ENCODE assay signal across 30 cellular contexts in the genomic region with DNA sequence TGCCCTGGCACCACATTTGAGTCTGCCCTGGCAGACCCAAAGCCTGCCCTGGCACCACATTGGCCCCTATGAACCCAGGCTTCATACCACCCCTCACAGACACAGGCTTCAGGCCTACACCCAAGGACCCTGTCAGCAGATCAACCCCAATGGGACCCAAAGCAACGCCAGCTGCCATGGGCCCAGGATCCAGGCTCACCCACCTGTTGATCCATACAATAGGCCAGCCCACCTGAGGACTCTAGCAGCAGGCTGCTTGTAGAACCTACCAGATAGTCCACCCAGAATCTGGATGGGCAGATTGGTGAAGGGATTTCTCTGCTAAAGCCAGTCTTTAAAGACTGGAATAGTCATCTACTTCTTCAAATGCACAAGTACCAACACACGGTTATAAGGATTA.
"Had no signal": no experiment of that assay in that cellular context is flagged by ENCODE, and none has a peak within 500 bp of the region (broad histone marks: within the 10 kb centered on the region; RNA-seq: fewer than 3 reads in every experiment).

No MANE protein-coding gene starts in this region.

- H3K4me1 ChIP-seq: adrenal gland, ascending aorta, body of pancreas, breast epithelium had no signal

- H3K4me3 ChIP-seq: adrenal gland, ascending aorta, body of pancreas, breast epithelium, cardiac muscle cell had no signal

- H3K36me3 ChIP-seq: adrenal gland, ascending aorta, brain microvascular endothelial cell, breast epithelium, cardiac muscle cell had no signal

- H3K27ac ChIP-seq: adrenal gland, ascending aorta, body of pancreas, brain microvascular endothelial cell, breast epithelium, cardiac muscle cell had no signal

- DNase-seq: activated effector memory CD4-positive, alpha-beta T cell treated with anti-CD3 and anti-CD28 coated beads, Interleukin-2, amount 50 U/mL, for 16 hours; activated effector memory CD4-positive, alpha-beta T cell treated with Interleukin-2 at 50 U/mL for 16 hours; activated gamma-delta T cell; activated gamma-delta T cell treated with Interleukin-2 at 50 U/mL for 16 hours; activated naive CD4-positive, alpha-beta T cell; activated naive CD4-positive, alpha-beta T cell treated with anti-CD3 and anti-CD28 coated beads for 36 hours; activated naive CD4-positive, alpha-beta T cell treated with anti-CD3 and anti-CD28 coated beads, Interleukin-2, amount 10 ng/mL, durations not matched to agents 7 days and 5 days; activated naive CD4-positive, alpha-beta T cell treated with anti-CD3 and anti-CD28 coated beads, Interleukin-2, amount 50 U/mL, for 16 hours; activated naive CD4-positive, alpha-beta T cell treated with Interleukin-2 at 50 U/mL for 16 hours; activated naive CD8-positive, alpha-beta T cell treated with anti-CD3 and anti-CD28 coated beads for 36 hours; activated naive CD8-positive, alpha-beta T cell treated with anti-CD3 and anti-CD28 coated beads, Interleukin-2, amount 10 ng/mL, durations not matched to agents 7 days and 5 days; activated naive CD8-positive, alpha-beta T cell treated with anti-CD3 and anti-CD28 coated beads, Interleukin-2, amount 50 U/mL, for 24 hours; activated T-cell treated with anti-CD3 and anti-CD28 coated beads, Interleukin-2, amount 50 U/mL, for 1 hour; activated T-cell treated with anti-CD3 and anti-CD28 coated beads, Interleukin-2, amount 50 U/mL, for 24 hours; activated T-cell treated with anti-CD3 and anti-CD28 coated beads, Interleukin-2, amount 50 U/mL, for 4 hours; activated T-cell treated with anti-CD3 and anti-CD28 coated beads, Interleukin-2, amount 50 U/mL, for 48 hours; activated T-cell treated with anti-CD3 and anti-CD28 coated beads, Interleukin-2, amount 50 U/mL, for 72 hours; adrenal gland; amniotic stem cell; amygdala; anterior cingulate cortex; aorta; body of pancreas; brain microvascular endothelial cell; caudate nucleus; central memory CD4-positive, alpha-beta T cell; cerebellar nuclear complex had no signal

- H3K9me3 ChIP-seq: adrenal gland, body of pancreas had no signal
